Comparison of ENCODE assay signal across 17 cellular contexts in genomic region chr12:130073721-130074120, GRCh38.
"Had no signal": no experiment of that assay in that cellular context is flagged by ENCODE, and none has a peak within 500 bp of the region (broad histone marks: within the 10 kb centered on the region; RNA-seq: fewer than 3 reads in every experiment).

No MANE protein-coding gene starts in this region.

- ATAC-seq: left lobe of liver; mucosa of descending colon; naive thymus-derived CD8-positive, alpha-beta T cell; stimulated activated naive B cell treated with anti-CD40 and anti-IgM and Interleukin-4, amounts not matched to agents 10 μg/mL and 1 μg/mL and 100 μg/mL, for 72 hours; stimulated activated naive CD8-positive, alpha-beta T cell treated with anti-CD3 and anti-CD28 coated beads, Interleukin-15, amount 100 ng/mL, for 72 hours had no signal

- H3K79me2 ChIP-seq: hepatocyte had no signal

- H2AFZ ChIP-seq: hepatocyte had no signal

- H3K9me3 ChIP-seq: mucosa of descending colon, right atrium auricular region, sigmoid colon, thoracic aorta, transverse colon had no signal

- H3K4me1 ChIP-seq: right atrium auricular region, sigmoid colon, transverse colon had no signal

- H3K36me3 ChIP-seq: right atrium auricular region, sigmoid colon, thoracic aorta, transverse colon had no signal

- H3K4me3 ChIP-seq: hepatocyte, mucosa of descending colon, right atrium auricular region, sigmoid colon, skin epidermis, thoracic aorta, transverse colon had no signal

- H3K27me3 ChIP-seq: hepatocyte, right atrium auricular region, sigmoid colon, transverse colon had no signal

- FAIRE-seq: endometrium had no signal

- H3K27ac ChIP-seq: hepatocyte, right atrium auricular region, sigmoid colon, thoracic aorta, transverse colon had no signal

- DNase-seq: central memory CD4-positive, alpha-beta T cell; effector memory CD4-positive, alpha-beta T cell; head of caudate nucleus; mucosa of descending colon; naive thymus-derived CD8-positive, alpha-beta T cell; sigmoid colon; stimulated activated CD4-positive, alpha-beta T cell treated with anti-CD3 and anti-CD28 coated beads, Interleukin-2, amount 100 ng/mL, for 24 hours; stimulated activated CD4-positive, alpha-beta T cell treated with anti-CD3 and anti-CD28 coated beads, Interleukin-4, amount 100 ng/mL, for 4 hours; stimulated activated naive B cell treated with anti-CD40 and anti-IgM and Interleukin-4, amounts not matched to agents 10 μg/mL and 1 μg/mL and 100 μg/mL, for 72 hours; stimulated activated naive CD8-positive, alpha-beta T cell treated with anti-CD3 and anti-CD28 coated beads, Interleukin-15, amount 100 ng/mL, for 72 hours; transverse colon had no signal

- H3K4me2 ChIP-seq: hepatocyte had no signal
